ENCODE assay signal across 1 cellular context in the genomic region with DNA sequence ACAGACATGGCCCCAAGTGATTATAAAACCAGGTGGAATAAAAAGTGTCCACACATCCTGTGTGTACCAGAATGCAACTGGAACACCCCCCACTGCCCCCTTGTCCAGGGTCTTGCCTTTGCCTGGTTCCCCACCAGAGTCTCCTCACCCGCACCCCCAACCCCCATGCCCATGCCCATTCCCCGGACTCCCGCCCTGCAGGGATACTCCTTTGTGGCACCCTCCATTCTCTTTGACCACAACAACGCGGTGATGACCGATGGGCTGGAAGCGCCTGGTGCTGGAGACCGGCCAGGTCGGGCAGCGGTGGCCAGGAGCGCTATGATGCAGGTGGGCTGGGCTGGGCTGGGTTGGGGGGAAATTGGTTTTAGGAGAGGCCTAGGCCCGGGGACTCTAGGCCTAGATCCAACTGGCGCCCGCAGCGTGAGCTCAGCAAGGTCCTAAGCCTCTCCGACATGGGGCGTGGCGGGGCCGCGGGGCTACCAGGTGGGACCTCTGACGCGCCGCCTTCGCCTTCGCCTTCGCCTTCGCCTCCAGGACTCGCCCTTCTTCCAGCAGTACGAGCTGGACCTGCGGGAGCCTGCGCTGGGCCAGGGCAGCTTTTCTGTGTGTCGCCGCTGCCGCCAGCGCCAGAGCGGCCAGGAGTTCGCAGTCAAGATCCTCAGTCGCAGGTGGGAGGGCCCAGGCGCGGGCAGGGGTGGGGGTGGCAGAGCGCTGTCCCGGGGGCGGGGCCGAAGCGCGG.
TF ChIP-seq lines count a peak whose summit lies in the region.

No MANE protein-coding gene starts in this region.

TF ChIP-seq in K562, 482 proteins besides CTCF, POLR2A, EP300 and RAD21:
- TF ChIP-seq RBFOX2 (IDR thresholded peaks at IDR 0.05; ENCODE audit: low read depth, low read length), result peak; percentile 39; the same call in 1 of the 2 replicates
- TF ChIP-seq, protein P1, sequence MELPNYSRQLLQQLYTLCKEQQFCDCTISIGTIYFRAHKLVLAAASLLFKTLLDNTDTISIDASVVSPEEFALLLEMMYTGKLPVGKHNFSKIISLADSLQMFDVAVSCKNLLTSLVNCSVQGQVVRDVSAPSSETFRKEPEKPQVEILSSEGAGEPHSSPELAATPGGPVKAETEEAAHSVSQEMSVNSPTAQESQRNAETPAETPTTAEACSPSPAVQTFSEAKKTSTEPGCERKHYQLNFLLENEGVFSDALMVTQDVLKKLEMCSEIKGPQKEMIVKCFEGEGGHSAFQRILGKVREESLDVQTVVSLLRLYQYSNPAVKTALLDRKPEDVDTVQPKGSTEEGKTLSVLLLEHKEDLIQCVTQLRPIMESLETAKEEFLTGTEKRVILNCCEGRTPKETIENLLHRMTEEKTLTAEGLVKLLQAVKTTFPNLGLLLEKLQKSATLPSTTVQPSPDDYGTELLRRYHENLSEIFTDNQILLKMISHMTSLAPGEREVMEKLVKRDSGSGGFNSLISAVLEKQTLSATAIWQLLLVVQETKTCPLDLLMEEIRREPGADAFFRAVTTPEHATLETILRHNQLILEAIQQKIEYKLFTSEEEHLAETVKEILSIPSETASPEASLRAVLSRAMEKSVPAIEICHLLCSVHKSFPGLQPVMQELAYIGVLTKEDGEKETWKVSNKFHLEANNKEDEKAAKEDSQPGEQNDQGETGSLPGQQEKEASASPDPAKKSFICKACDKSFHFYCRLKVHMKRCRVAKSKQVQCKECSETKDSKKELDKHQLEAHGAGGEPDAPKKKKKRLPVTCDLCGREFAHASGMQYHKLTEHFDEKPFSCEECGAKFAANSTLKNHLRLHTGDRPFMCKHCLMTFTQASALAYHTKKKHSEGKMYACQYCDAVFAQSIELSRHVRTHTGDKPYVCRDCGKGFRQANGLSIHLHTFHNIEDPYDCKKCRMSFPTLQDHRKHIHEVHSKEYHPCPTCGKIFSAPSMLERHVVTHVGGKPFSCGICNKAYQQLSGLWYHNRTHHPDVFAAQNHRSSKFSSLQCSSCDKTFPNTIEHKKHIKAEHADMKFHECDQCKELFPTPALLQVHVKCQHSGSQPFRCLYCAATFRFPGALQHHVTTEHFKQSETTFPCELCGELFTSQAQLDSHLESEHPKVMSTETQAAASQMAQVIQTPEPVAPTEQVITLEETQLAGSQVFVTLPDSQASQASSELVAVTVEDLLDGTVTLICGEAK (IDR thresholded peaks at IDR 0.05), result no peak
- TF ChIP-seq, protein P1 (CRISPR knock-in tag; IDR thresholded peaks at IDR 0.05), result no peak
